20 cellular contexts compared by ENCODE assay signal in the genomic region with DNA sequence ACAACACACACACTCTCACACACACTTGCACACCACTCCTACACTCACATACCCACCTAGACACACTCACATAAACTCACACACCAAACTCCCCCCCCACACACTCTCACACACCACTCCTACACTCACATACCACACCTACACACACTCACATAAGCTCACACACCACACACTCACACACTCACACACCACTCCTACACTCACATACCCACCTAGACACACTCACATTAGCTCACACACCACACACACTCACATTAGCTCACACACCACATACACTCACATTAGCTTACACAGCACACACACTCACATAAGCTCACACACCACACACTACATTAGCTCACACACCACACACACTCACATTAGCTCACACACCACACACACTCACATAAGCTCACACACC. TPM values are rescaled to one million over a fixed set of nuclear protein-coding genes. Genes with fewer than 3 reads are reported as not detected.
DNase-seq lines count a peak whose midpoint lies in the region; ATAC-seq and TF ChIP-seq lines count a peak whose summit lies in the region.
"Had no signal": no experiment of that assay in that cellular context is flagged by ENCODE, and none has a peak within 500 bp of the region (broad histone marks: within the 10 kb centered on the region; RNA-seq: fewer than 3 reads in every experiment).

No MANE protein-coding gene starts in this region.

- no peak overlapping the region for H3K23ac ChIP-seq in H9 (ENCODE audit: insufficient read length, low read depth, low read length)
- H3K23ac ChIP-seq in mesendoderm (ENCODE audit: low read length): no peak overlapping the region

- H3K27ac Mint-ChIP-seq in H9 (no peak overlapping the region; a peak in 3 of 7 replicates), WTC11 (no peak overlapping the region; the same call in 1 of the 2 replicates)
- H3K27ac Mint-ChIP-seq: activated naive CD8-positive, alpha-beta T cell treated with anti-CD3 and anti-CD28 coated beads for 36 hours; CD14-positive monocyte had no signal

- H3K4ac ChIP-seq in H9 (ENCODE audit: low read depth, low read length) (no peak overlapping the region), mesendoderm (ENCODE audit: low read depth, low read length) (no peak overlapping the region)

- H4K5ac ChIP-seq in H9 (ENCODE audit: insufficient read length, low read depth, low read length): peak overlapping the region; percentile 55
- no peak overlapping the region for H4K5ac ChIP-seq in mesendoderm (ENCODE audit: low read length)

- H2BK20ac ChIP-seq in H9 (ENCODE audit: low read depth, low read length, poor library complexity, severe bottlenecking): no peak overlapping the region

- H3K23me2 ChIP-seq in H9 (ENCODE audit: insufficient read length, low read depth, low read length, poor library complexity, severe bottlenecking): no peaks in the 10 kb centered on the region

- no peak overlapping the region for H4K91ac ChIP-seq in H9 (ENCODE audit: insufficient read length, low read depth, low read length)

- H4K20me1 ChIP-seq in H9 (ENCODE audit: control insufficient read depth, insufficient read depth, insufficient read length): no peaks in the 10 kb centered on the region

- H3K27me3 Mint-ChIP-seq in H9 (ENCODE audit: low read depth) (peaks cover 11% of the 10 kb centered on the region), WTC11 (ENCODE audit: low read depth) (peaks cover 11% of the 10 kb centered on the region)
- H3K27me3 Mint-ChIP-seq: activated naive CD8-positive, alpha-beta T cell treated with anti-CD3 and anti-CD28 coated beads for 36 hours had no signal

- no peak overlapping the region for H3T11ph ChIP-seq in H9 (ENCODE audit: low read length)

- no peaks in the 10 kb centered on the region for H3K79me2 ChIP-seq in H9 (ENCODE audit: insufficient read depth, low read length)
- no peaks in the 10 kb centered on the region for H3K79me2 ChIP-seq in mesendoderm (ENCODE audit: control insufficient read depth, insufficient read depth, low read length)

- H3K4me3 Mint-ChIP-seq in H9: no peak overlapping the region
- H3K4me3 Mint-ChIP-seq in WTC11: no peak overlapping the region
- H3K4me3 Mint-ChIP-seq: activated naive CD8-positive, alpha-beta T cell treated with anti-CD3 and anti-CD28 coated beads for 36 hours; CD14-positive monocyte had no signal

- H3K4me1 Mint-ChIP-seq in H9: peaks cover 39 to 47% of the 10 kb centered on the region in 2 experiments
- H3K4me1 Mint-ChIP-seq in WTC11: peaks cover 24% of the 10 kb centered on the region

- no peak overlapping the region for H3K56ac ChIP-seq in H9 (ENCODE audit: insufficient read length, low read depth, low read length)
- H3K56ac ChIP-seq in mesendoderm (ENCODE audit: low read length): peak overlapping the region; percentile 5

- H4K8ac ChIP-seq in H9 (replicated peaks; ENCODE audit: insufficient read length, low read depth, low read length) (peak overlapping the region; percentile 69), mesendoderm (ENCODE audit: low read depth, low read length) (no peak overlapping the region)

- ATAC-seq in WTC11 (no peak), HG03442 (IDR thresholded peaks at IDR 0.05; ENCODE audit: unreplicated experiment) (no peak)
- ATAC-seq: Right ventricle myocardium inferior had no signal

- H3K36me3 Mint-ChIP-seq in H9 (ENCODE audit: insufficient read depth in 1 of 3, low read depth in 3 of 3) (no peaks in the 10 kb centered on the region), WTC11 (no peaks in the 10 kb centered on the region)
- H3K36me3 Mint-ChIP-seq: activated naive CD8-positive, alpha-beta T cell treated with anti-CD3 and anti-CD28 coated beads for 36 hours; CD14-positive monocyte had no signal

- no peaks in the 10 kb centered on the region for H3K9me3 Mint-ChIP-seq in H9
- no peaks in the 10 kb centered on the region for H3K9me3 Mint-ChIP-seq in WTC11
- H3K9me3 Mint-ChIP-seq: activated naive CD8-positive, alpha-beta T cell treated with anti-CD3 and anti-CD28 coated beads for 36 hours had no signal

- no peak for DNase-seq in H9
- no peak for DNase-seq in adipocyte (ENCODE audit: low read depth)
- no peak for DNase-seq in mesendoderm
- no peak for DNase-seq in WTC11 (ENCODE audit: low spot score)
- no peak for DNase-seq in NCI-H128 (lab: John Stamatoyannopoulos, UW; ENCODE audit: unreplicated experiment)
- DNase-seq in NCI-H524 (lab: John Stamatoyannopoulos, UW): no peak
- DNase-seq: activated CD8-positive, alpha-beta memory T cell treated with anti-CD3 and anti-CD28 coated beads, Interleukin-2, amount 50 U/mL, for 48 hours; activated naive CD8-positive, alpha-beta T cell treated with anti-CD3 and anti-CD28 coated beads for 36 hours; brain microvascular endothelial cell; DMS153; kidney glomerular epithelial cell; NCI-H1417; NCI-H526; T-helper 9 cell had no signal

- H3K4me2 ChIP-seq in H9 (ENCODE audit: insufficient read depth, insufficient read length, low read length): no peak overlapping the region
- no peak overlapping the region for H3K4me2 ChIP-seq in mesendoderm (ENCODE audit: low read length)

- H2BK5ac ChIP-seq in H9 (ENCODE audit: insufficient read length, low read length): no peak overlapping the region
- no peak overlapping the region for H2BK5ac ChIP-seq in mesendoderm (ENCODE audit: low read length)

- no peaks in the 10 kb centered on the region for H3K27me3 ChIP-seq in H9 (ENCODE audit: insufficient read depth, low read length)
- no peaks in the 10 kb centered on the region for H3K27me3 ChIP-seq in adipocyte (replicated peaks; ENCODE audit: control insufficient read depth, insufficient read depth, low read length)
- no peaks in the 10 kb centered on the region for H3K27me3 ChIP-seq in mesendoderm (ENCODE audit: insufficient read depth, low read length, poor library complexity)
- no peaks in the 10 kb centered on the region for H3K27me3 ChIP-seq in stomach smooth muscle (ENCODE audit: control insufficient read depth in 1 of 2, insufficient read depth in 2 of 2, low read length in 2 of 2)
- H3K27me3 ChIP-seq: brain microvascular endothelial cell had no signal

- no peak overlapping the region for H2BK120ac ChIP-seq in H9 (ENCODE audit: low read depth, low read length, poor library complexity, severe bottlenecking)
- no peak overlapping the region for H2BK120ac ChIP-seq in mesendoderm (ENCODE audit: low read depth, low read length)

- H3K9me3 ChIP-seq in H9 (ENCODE audit: control insufficient read depth, low read depth, low read length): no peaks in the 10 kb centered on the region
- no peaks in the 10 kb centered on the region for H3K9me3 ChIP-seq in adipocyte (ENCODE audit: control insufficient read depth, low read length)
- H3K9me3 ChIP-seq in stomach smooth muscle (ENCODE audit: control insufficient read depth in 2 of 2, low read length in 2 of 2): no peaks in the 10 kb centered on the region

- POLR2A ChIA-PET in WTC11 (lab: Charles Lee): interaction anchor here (0.6 kb wide), 1 partner anchor 205 kb away, joined by 12 read pairs; no protein-coding TSS in a partner anchor

- no peak for TF ChIP-seq CTCF in H9 (conservative IDR thresholded peaks at IDR 0.05)
- TF ChIP-seq CTCF in WTC11 (IDR thresholded peaks at IDR 0.05): no peak

- no peak overlapping the region for H2BK15ac ChIP-seq in H9 (ENCODE audit: low read depth, low read length)
- no peak overlapping the region for H2BK15ac ChIP-seq in mesendoderm (replicated peaks; ENCODE audit: low read depth)

- no peak overlapping the region for H2BK12ac ChIP-seq in H9 (ENCODE audit: insufficient read length, low read depth, low read length)

- no peak overlapping the region for H3K4me3 ChIP-seq in adipocyte (ENCODE audit: low read length)
- no peak overlapping the region for H3K4me3 ChIP-seq in mesendoderm (ENCODE audit: low read length)
- H3K4me3 ChIP-seq in stomach smooth muscle (ENCODE audit: low read length in 2 of 2): no peak overlapping the region

- H2AK5ac ChIP-seq in H9 (ENCODE audit: insufficient read length, low read length) (no peak overlapping the region), mesendoderm (ENCODE audit: low read length) (no peak overlapping the region)

- H3K9ac ChIP-seq in H9 (ENCODE audit: extremely low read depth, insufficient read length, low read length) (no peak overlapping the region), adipocyte (ENCODE audit: low read length) (peak overlapping the region; percentile 77), mesendoderm (ENCODE audit: low read length) (no peak overlapping the region), stomach smooth muscle (ENCODE audit: low read length in 2 of 2) (peak overlapping the region in 1 of 2 donors; percentile 47)

- H3K36me3 ChIP-seq in adipocyte (ENCODE audit: control insufficient read depth, insufficient read depth, low read length, severe bottlenecking) (no peaks in the 10 kb centered on the region), mesendoderm (ENCODE audit: control insufficient read depth, insufficient read depth, low read length) (no peaks in the 10 kb centered on the region), stomach smooth muscle (ENCODE audit: control insufficient read depth in 2 of 2, insufficient read depth in 2 of 2, low read length in 2 of 2) (no peaks in the 10 kb centered on the region)
- H3K36me3 ChIP-seq: brain microvascular endothelial cell had no signal

- no peak overlapping the region for H3K27ac ChIP-seq in H9 (ENCODE audit: insufficient read length, low read depth, low read length)
- H3K27ac ChIP-seq in mesendoderm (ENCODE audit: low read depth, low read length): no peak overlapping the region
- H3K27ac ChIP-seq in stomach smooth muscle (ENCODE audit: low read length): peak overlapping the region; percentile 60
- H3K27ac ChIP-seq: brain microvascular endothelial cell had no signal

- no peak overlapping the region for H3K14ac ChIP-seq in H9 (ENCODE audit: insufficient read depth, low read length)

- no peak overlapping the region for H2AFZ ChIP-seq in H9 (ENCODE audit: low read length)

- H3K18ac ChIP-seq in H9 (ENCODE audit: insufficient read length, low read depth, low read length): peak overlapping the region; percentile 33
- no peak overlapping the region for H3K18ac ChIP-seq in mesendoderm (ENCODE audit: low read length)

- H3K4me1 ChIP-seq in H9 (ENCODE audit: insufficient read depth, low read length): peaks cover 10% of the 10 kb centered on the region; the same call in 1 of the 2 replicates
- H3K4me1 ChIP-seq in adipocyte (ENCODE audit: control insufficient read depth, insufficient read depth, low read length): peaks cover 66% of the 10 kb centered on the region
- H3K4me1 ChIP-seq in mesendoderm (ENCODE audit: control insufficient read depth, low read depth, low read length): no peaks in the 10 kb centered on the region
- H3K4me1 ChIP-seq in stomach smooth muscle (ENCODE audit: control insufficient read depth, insufficient read depth, low read length): peaks cover 40% of the 10 kb centered on the region

- H3K79me1 ChIP-seq in H9 (ENCODE audit: insufficient read depth, low read depth, low read length, poor library complexity, severe bottlenecking) (no peaks in the 10 kb centered on the region), mesendoderm (ENCODE audit: low read length) (no peaks in the 10 kb centered on the region)

- CTCF ChIA-PET in WTC11 (lab: Charles Lee): interaction anchor here (1.2 to 1.7 kb wide), 3 partner anchors 8 to 19 kb away, joined by 4 to 6 read pairs (median 4); no protein-coding TSS in a partner anchor

RNA-seq across cellular contexts. Expression of gene OPTC, which starts 33.1 kb away (rescaled TPM):
- total RNA-seq in H9 (2021): 0.68 and 1.1 TPM in 2 replicates
- polyA plus RNA-seq in mesendoderm (2013, experiment 1 of 2): 0.42 TPM
- polyA plus RNA-seq in mesendoderm (2013, experiment 2 of 2): 0.55 TPM
- total RNA-seq in WTC11 (2021): 0.55 to 1.2 TPM (median 0.76 TPM) in 3 replicates
- total RNA-seq: activated naive CD8-positive, alpha-beta T cell treated with anti-CD3 and anti-CD28 coated beads for 36 hours; fibroblast of lung; Right ventricle myocardium inferior; temporal lobe had no signal
- polyA plus RNA-seq: CD14-positive monocyte, fibroblast of lung had no signal

RNA-seq across cellular contexts. Expression of gene PRELP, which starts 51.4 kb away (rescaled TPM):
- 0.07 and 0.09 TPM in 2 replicates for total RNA-seq in H9 (2021)
- 0.04 TPM for polyA plus RNA-seq in mesendoderm (2013, experiment 1 of 2)
- 0.04 TPM for polyA plus RNA-seq in mesendoderm (2013, experiment 2 of 2)
- 0.17 to 0.23 TPM (median 0.18 TPM) in 3 replicates for total RNA-seq in WTC11 (2021)
- total RNA-seq: activated naive CD8-positive, alpha-beta T cell treated with anti-CD3 and anti-CD28 coated beads for 36 hours had no signal
- polyA plus RNA-seq: CD14-positive monocyte had no signal
